Comparison of ENCODE assay signal across 8 cellular contexts in the genomic region with DNA sequence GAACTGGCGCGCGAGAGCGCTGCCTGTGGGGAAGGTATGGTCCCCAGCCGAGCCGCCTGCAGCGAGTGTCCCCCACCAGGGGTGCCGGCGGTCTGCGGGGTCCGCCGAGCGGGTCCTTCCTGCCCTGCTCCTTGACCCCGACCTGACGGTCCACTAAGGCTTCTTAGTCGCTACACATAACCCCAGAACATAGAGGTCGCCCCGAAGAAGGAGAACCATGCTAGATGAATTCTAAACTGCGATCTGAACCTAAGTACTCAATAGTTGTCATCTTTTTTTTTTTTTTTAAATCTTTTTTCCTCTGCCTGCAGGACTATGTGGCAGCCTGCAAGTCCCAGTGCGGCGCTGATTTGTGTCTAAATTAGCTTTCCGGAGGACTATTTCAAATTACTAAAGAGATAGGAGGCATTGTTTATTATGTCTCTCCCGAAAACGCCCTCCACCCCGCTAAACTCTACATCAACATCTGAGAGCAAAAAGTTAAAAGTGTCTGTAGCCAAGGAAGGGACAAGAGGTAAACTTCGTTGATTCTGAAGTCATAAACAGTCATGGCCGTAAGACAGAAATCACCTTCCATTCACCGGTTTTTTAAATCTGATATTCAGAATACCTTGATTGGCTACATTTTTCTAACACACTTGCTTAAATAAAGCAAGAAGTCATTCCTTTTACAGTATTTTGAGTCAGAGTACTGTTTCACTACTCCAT. TPM values are rescaled to one million over a fixed set of nuclear protein-coding genes. Genes with fewer than 3 reads are reported as not detected.
DNase-seq lines count a peak whose midpoint lies in the region; ATAC-seq and TF ChIP-seq lines count a peak whose summit lies in the region.

No MANE protein-coding gene starts in this region.

- H3K36me3 ChIP-seq in gastroesophageal sphincter = no peaks in the 10 kb centered on the region
- H3K36me3 ChIP-seq in psoas muscle (ENCODE audit: insufficient read depth in 1 of 2, low read depth in 1 of 2) = no peaks in the 10 kb centered on the region

- intact Hi-C loops in psoas muscle (cut with DNase I) = loop anchor here (2.0 to 10.0 kb wide), 3 partner anchors 74 to 591 kb away; partner anchors contain the start of gene SOAT1 (in 1 of the 2)

- H3K4me3 ChIP-seq in AG10803 (ENCODE audit: low read length) = peak overlapping the region; percentile 83
- H3K4me3 ChIP-seq in gastroesophageal sphincter = peak overlapping the region; percentile 66 to 74
- peak overlapping the region; percentile 73 for H3K4me3 ChIP-seq in psoas muscle

- WGBS in gastroesophageal sphincter (ENCODE audit: low coverage in 1 of 2), 2 donors = 6 to 13% methylated on average over 10 to 11 of the region's 28 CpGs
- WGBS in psoas muscle, 3 donors = 5 to 7% (median 5%) methylated on average over 28 of the region's 28 CpGs

- DNase-seq in AG10803 (ENCODE audit: low read depth) (peak; percentile 26), psoas muscle (no peak), DMS79 treated with DMSO at 0.1 percent for 48 hours (lab: John Stamatoyannopoulos, UW) (no peak), NCI-H2196 treated with DMSO at 0.1 percent for 48 hours (lab: John Stamatoyannopoulos, UW; ENCODE audit: unreplicated experiment) (no peak)
- peak; percentile 13 for DNase-seq in activated CD4-positive, alpha-beta T cell treated with anti-CD3 and anti-CD28 coated beads for 48 hours

- peak; percentile 0; the same call in 1 of the 2 replicates for TF ChIP-seq CTCF in AG10803 (conservative IDR thresholded peaks at IDR 0.05; ENCODE audit: low read length)
- peak in 1 of 4 experiments; percentile 4 for TF ChIP-seq CTCF in gastroesophageal sphincter (IDR thresholded peaks at IDR 0.05)
- TF ChIP-seq CTCF in psoas muscle (IDR thresholded peaks at IDR 0.05) = peak; percentile 2

- H3K27ac ChIP-seq in gastroesophageal sphincter = peak overlapping the region; percentile 79 to 89 (median 88)
- peak overlapping the region; percentile 72 for H3K27ac ChIP-seq in psoas muscle

- peaks cover 0 to 13% (median 0%) of the 10 kb centered on the region in 3 donors for H3K4me1 ChIP-seq in gastroesophageal sphincter
- H3K4me1 ChIP-seq in psoas muscle = no peaks in the 10 kb centered on the region

- TF ChIP-seq POLR2A in gastroesophageal sphincter (IDR thresholded peaks at IDR 0.05) = peak in 1 of 2 donors; percentile 0

- TF ChIP-seq EP300 in gastroesophageal sphincter (IDR thresholded peaks at IDR 0.05) = no peak

- H3K9me3 ChIP-seq in gastroesophageal sphincter (no peaks in the 10 kb centered on the region), psoas muscle (no peaks in the 10 kb centered on the region)

- H3K27me3 ChIP-seq in gastroesophageal sphincter (no peaks in the 10 kb centered on the region), psoas muscle (ENCODE audit: insufficient read depth in 3 of 3, low read length in 2 of 3) (no peaks in the 10 kb centered on the region)

- ATAC-seq in GM18907 (IDR thresholded peaks at IDR 0.05; ENCODE audit: unreplicated experiment) (peak; percentile 38), HG03439 (IDR thresholded peaks at IDR 0.05; ENCODE audit: unreplicated experiment) (peak; percentile 33), gastroesophageal sphincter (no peak), psoas muscle (no peak)

RNA-seq across cellular contexts. Expression of gene AXDND1, which starts 0.5 kb away (rescaled TPM):
- 1 to 10 TPM in 1 of 4 donors, under 1 TPM in 1, not detected in 2; 0.13 to 1.2 TPM for total RNA-seq in gastroesophageal sphincter
- total RNA-seq in psoas muscle = not detected
- polyA plus RNA-seq in psoas muscle = under 1 TPM in 2 of 3 donors, not detected in 1; 0.09 to 0.18 TPM

Comparison
In these comparisons a context has a peak if more than half of its experiments do, and no peak if none do; other contexts are left out.
1. DNase-seq: peak in AG10803 (single experiment) and activated CD4-positive, alpha-beta T cell treated with anti-CD3 and anti-CD28 coated beads for 48 hours (single experiment); none in psoas muscle (0 of 2), DMS79 treated with DMSO at 0.1 percent for 48 hours (single experiment) and NCI-H2196 treated with DMSO at 0.1 percent for 48 hours (single experiment).
2. ATAC-seq: peak in GM18907 (single experiment) and HG03439 (single experiment); none in gastroesophageal sphincter (single experiment) and psoas muscle (0 of 4).
3. Peak in every context shown above with its lines, with median percentiles within 50 percentile points of each other: H3K4me3 ChIP-seq.